Comparison of ENCODE assay signal across 1 cellular context in the genomic region with DNA sequence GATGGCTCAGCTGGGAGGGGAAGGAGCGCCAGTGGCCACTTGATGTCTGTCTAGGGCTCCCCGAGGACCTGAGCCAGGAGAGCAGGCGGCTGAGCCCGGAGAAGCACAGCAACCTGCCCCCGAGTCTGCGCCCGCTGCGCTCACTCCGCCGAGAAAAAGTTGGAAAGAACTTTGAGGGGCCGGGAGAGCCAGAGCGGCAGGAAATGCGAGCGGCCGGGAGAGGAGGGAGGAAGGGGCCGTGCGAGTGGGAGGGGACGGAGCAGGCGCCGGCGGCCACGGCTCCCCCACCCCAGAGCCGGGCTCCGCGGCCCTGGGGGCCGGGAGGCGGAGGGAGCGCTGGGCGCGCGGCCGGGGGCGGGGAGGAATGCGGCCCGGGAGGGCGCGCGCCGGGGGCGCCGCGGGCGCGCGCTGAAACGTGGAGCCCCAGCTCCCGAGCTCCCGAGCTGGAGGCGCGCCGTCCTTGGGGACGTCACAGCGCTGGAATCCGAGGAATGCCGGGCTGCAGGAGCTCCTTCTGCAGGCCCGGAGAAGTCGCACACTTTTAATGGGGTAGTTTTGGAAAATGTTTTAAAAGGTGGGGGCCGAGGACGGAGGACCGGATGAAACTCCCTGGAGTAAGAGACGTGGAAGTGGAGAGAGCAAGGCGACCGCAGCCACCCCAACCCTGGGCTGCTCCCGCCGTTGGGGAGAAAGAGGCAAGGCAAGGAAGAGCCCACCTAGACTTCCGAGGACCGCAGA.
A peak's percentile ranks its signal among the peaks of the same experiment; 100 is the strongest.
TF ChIP-seq lines count a peak whose summit lies in the region.

A gene (minus strand): TSS at position 167 of the 738 bp plus-strand sequence. CDS start 86,799 bp downstream, outside the sequence.

TF ChIP-seq in HepG2, 621 proteins besides CTCF, POLR2A, EP300 and RAD21 (continued from another document and continues in another):
- TF ChIP-seq, protein P1, sequence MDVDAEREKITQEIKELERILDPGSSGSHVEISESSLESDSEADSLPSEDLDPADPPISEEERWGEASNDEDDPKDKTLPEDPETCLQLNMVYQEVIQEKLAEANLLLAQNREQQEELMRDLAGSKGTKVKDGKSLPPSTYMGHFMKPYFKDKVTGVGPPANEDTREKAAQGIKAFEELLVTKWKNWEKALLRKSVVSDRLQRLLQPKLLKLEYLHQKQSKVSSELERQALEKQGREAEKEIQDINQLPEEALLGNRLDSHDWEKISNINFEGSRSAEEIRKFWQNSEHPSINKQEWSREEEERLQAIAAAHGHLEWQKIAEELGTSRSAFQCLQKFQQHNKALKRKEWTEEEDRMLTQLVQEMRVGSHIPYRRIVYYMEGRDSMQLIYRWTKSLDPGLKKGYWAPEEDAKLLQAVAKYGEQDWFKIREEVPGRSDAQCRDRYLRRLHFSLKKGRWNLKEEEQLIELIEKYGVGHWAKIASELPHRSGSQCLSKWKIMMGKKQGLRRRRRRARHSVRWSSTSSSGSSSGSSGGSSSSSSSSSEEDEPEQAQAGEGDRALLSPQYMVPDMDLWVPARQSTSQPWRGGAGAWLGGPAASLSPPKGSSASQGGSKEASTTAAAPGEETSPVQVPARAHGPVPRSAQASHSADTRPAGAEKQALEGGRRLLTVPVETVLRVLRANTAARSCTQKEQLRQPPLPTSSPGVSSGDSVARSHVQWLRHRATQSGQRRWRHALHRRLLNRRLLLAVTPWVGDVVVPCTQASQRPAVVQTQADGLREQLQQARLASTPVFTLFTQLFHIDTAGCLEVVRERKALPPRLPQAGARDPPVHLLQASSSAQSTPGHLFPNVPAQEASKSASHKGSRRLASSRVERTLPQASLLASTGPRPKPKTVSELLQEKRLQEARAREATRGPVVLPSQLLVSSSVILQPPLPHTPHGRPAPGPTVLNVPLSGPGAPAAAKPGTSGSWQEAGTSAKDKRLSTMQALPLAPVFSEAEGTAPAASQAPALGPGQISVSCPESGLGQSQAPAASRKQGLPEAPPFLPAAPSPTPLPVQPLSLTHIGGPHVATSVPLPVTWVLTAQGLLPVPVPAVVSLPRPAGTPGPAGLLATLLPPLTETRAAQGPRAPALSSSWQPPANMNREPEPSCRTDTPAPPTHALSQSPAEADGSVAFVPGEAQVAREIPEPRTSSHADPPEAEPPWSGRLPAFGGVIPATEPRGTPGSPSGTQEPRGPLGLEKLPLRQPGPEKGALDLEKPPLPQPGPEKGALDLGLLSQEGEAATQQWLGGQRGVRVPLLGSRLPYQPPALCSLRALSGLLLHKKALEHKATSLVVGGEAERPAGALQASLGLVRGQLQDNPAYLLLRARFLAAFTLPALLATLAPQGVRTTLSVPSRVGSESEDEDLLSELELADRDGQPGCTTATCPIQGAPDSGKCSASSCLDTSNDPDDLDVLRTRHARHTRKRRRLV (CRISPR knock-in tag; IDR thresholded peaks at IDR 0.05), result no peak
- TF ChIP-seq ZNF619 (CRISPR knock-in tag; IDR thresholded peaks at IDR 0.05) (no peak), SP140L (CRISPR knock-in tag; IDR thresholded peaks at IDR 0.05; ENCODE audit: borderline replicate concordance) (no peak), RBFOX2 (IDR thresholded peaks at IDR 0.05; ENCODE audit: low read depth, low read length) (peak; percentile 69), RORA (CRISPR knock-in tag; IDR thresholded peaks at IDR 0.05) (no peak), PTBP1 (IDR thresholded peaks at IDR 0.05; ENCODE audit: low read depth, low read length, poor library complexity, severe bottlenecking) (no peak), GLI4 (CRISPR knock-in tag; IDR thresholded peaks at IDR 0.05; ENCODE audit: borderline replicate concordance) (no peak), ZNF550 (CRISPR knock-in tag; IDR thresholded peaks at IDR 0.05; ENCODE audit: borderline replicate concordance) (no peak), PPARG (CRISPR knock-in tag; conservative IDR thresholded peaks at IDR 0.05) (no peak), GTF3A (CRISPR knock-in tag; conservative IDR thresholded peaks at IDR 0.05) (peak; percentile 60; the same call in 1 of the 2 replicates), SMAD1 (CRISPR knock-in tag; IDR thresholded peaks at IDR 0.05; ENCODE audit: borderline replicate concordance, low read depth) (no peak), ZNF451 (CRISPR knock-in tag; IDR thresholded peaks at IDR 0.05) (peak; percentile 44; the same call in 1 of the 2 replicates), ZKSCAN5 (CRISPR knock-in tag; IDR thresholded peaks at IDR 0.05) (no peak), GZF1 (CRISPR knock-in tag; IDR thresholded peaks at IDR 0.05) (no peak), ZNF883 (CRISPR knock-in tag; IDR thresholded peaks at IDR 0.05; ENCODE audit: not compliant biosample characterization) (no peak), FOXK2 (IDR thresholded peaks at IDR 0.05) (no peak), NFIB (CRISPR knock-in tag; IDR thresholded peaks at IDR 0.05; ENCODE audit: borderline replicate concordance) (no peak), ZFP36 (IDR thresholded peaks at IDR 0.05; ENCODE audit: borderline replicate concordance, low read depth, low read length, partially characterized antibody) (no peak), ZBTB42 (CRISPR knock-in tag; IDR thresholded peaks at IDR 0.05) (no peak), BRCA1 (CRISPR knock-in tag; IDR thresholded peaks at IDR 0.05) (no peak), NBN (conservative IDR thresholded peaks at IDR 0.05) (no peak), ZNF207 (IDR thresholded peaks at IDR 0.05; ENCODE audit: borderline replicate concordance) (no peak)
- TF ChIP-seq, protein P2, sequence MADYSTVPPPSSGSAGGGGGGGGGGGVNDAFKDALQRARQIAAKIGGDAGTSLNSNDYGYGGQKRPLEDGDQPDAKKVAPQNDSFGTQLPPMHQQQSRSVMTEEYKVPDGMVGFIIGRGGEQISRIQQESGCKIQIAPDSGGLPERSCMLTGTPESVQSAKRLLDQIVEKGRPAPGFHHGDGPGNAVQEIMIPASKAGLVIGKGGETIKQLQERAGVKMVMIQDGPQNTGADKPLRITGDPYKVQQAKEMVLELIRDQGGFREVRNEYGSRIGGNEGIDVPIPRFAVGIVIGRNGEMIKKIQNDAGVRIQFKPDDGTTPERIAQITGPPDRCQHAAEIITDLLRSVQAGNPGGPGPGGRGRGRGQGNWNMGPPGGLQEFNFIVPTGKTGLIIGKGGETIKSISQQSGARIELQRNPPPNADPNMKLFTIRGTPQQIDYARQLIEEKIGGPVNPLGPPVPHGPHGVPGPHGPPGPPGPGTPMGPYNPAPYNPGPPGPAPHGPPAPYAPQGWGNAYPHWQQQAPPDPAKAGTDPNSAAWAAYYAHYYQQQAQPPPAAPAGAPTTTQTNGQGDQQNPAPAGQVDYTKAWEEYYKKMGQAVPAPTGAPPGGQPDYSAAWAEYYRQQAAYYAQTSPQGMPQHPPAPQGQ (CRISPR knock-in tag; IDR thresholded peaks at IDR 0.05; ENCODE audit: borderline replicate concordance), result no peak
- TF ChIP-seq, protein P3, sequence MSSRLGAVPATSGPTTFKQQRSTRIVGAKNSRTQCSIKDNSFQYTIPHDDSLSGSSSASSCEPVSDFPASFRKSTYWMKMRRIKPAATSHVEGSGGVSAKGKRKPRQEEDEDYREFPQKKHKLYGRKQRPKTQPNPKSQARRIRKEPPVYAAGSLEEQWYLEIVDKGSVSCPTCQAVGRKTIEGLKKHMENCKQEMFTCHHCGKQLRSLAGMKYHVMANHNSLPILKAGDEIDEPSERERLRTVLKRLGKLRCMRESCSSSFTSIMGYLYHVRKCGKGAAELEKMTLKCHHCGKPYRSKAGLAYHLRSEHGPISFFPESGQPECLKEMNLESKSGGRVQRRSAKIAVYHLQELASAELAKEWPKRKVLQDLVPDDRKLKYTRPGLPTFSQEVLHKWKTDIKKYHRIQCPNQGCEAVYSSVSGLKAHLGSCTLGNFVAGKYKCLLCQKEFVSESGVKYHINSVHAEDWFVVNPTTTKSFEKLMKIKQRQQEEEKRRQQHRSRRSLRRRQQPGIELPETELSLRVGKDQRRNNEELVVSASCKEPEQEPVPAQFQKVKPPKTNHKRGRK (CRISPR knock-in tag; IDR thresholded peaks at IDR 0.05), result no peak
- TF ChIP-seq, protein P4, sequence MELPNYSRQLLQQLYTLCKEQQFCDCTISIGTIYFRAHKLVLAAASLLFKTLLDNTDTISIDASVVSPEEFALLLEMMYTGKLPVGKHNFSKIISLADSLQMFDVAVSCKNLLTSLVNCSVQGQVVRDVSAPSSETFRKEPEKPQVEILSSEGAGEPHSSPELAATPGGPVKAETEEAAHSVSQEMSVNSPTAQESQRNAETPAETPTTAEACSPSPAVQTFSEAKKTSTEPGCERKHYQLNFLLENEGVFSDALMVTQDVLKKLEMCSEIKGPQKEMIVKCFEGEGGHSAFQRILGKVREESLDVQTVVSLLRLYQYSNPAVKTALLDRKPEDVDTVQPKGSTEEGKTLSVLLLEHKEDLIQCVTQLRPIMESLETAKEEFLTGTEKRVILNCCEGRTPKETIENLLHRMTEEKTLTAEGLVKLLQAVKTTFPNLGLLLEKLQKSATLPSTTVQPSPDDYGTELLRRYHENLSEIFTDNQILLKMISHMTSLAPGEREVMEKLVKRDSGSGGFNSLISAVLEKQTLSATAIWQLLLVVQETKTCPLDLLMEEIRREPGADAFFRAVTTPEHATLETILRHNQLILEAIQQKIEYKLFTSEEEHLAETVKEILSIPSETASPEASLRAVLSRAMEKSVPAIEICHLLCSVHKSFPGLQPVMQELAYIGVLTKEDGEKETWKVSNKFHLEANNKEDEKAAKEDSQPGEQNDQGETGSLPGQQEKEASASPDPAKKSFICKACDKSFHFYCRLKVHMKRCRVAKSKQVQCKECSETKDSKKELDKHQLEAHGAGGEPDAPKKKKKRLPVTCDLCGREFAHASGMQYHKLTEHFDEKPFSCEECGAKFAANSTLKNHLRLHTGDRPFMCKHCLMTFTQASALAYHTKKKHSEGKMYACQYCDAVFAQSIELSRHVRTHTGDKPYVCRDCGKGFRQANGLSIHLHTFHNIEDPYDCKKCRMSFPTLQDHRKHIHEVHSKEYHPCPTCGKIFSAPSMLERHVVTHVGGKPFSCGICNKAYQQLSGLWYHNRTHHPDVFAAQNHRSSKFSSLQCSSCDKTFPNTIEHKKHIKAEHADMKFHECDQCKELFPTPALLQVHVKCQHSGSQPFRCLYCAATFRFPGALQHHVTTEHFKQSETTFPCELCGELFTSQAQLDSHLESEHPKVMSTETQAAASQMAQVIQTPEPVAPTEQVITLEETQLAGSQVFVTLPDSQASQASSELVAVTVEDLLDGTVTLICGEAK (IDR thresholded peaks at IDR 0.05), result no peak
- TF ChIP-seq, protein P4 (CRISPR knock-in tag; IDR thresholded peaks at IDR 0.05), result no peak; the same call in 1 of the 2 replicates
- TF ChIP-seq, protein P5, sequence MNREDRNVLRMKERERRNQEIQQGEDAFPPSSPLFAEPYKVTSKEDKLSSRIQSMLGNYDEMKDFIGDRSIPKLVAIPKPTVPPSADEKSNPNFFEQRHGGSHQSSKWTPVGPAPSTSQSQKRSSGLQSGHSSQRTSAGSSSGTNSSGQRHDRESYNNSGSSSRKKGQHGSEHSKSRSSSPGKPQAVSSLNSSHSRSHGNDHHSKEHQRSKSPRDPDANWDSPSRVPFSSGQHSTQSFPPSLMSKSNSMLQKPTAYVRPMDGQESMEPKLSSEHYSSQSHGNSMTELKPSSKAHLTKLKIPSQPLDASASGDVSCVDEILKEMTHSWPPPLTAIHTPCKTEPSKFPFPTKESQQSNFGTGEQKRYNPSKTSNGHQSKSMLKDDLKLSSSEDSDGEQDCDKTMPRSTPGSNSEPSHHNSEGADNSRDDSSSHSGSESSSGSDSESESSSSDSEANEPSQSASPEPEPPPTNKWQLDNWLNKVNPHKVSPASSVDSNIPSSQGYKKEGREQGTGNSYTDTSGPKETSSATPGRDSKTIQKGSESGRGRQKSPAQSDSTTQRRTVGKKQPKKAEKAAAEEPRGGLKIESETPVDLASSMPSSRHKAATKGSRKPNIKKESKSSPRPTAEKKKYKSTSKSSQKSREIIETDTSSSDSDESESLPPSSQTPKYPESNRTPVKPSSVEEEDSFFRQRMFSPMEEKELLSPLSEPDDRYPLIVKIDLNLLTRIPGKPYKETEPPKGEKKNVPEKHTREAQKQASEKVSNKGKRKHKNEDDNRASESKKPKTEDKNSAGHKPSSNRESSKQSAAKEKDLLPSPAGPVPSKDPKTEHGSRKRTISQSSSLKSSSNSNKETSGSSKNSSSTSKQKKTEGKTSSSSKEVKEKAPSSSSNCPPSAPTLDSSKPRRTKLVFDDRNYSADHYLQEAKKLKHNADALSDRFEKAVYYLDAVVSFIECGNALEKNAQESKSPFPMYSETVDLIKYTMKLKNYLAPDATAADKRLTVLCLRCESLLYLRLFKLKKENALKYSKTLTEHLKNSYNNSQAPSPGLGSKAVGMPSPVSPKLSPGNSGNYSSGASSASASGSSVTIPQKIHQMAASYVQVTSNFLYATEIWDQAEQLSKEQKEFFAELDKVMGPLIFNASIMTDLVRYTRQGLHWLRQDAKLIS (CRISPR knock-in tag; IDR thresholded peaks at IDR 0.05), result no peak
- TF ChIP-seq, protein P6, sequence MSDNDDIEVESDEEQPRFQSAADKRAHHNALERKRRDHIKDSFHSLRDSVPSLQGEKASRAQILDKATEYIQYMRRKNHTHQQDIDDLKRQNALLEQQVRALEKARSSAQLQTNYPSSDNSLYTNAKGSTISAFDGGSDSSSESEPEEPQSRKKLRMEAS (IDR thresholded peaks at IDR 0.05), result peak; percentile 13; the same call in 1 of the 2 replicates
- TF ChIP-seq, protein P7, sequence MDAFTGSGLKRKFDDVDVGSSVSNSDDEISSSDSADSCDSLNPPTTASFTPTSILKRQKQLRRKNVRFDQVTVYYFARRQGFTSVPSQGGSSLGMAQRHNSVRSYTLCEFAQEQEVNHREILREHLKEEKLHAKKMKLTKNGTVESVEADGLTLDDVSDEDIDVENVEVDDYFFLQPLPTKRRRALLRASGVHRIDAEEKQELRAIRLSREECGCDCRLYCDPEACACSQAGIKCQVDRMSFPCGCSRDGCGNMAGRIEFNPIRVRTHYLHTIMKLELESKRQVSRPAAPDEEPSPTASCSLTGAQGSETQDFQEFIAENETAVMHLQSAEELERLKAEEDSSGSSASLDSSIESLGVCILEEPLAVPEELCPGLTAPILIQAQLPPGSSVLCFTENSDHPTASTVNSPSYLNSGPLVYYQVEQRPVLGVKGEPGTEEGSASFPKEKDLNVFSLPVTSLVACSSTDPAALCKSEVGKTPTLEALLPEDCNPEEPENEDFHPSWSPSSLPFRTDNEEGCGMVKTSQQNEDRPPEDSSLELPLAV (CRISPR knock-in tag; conservative IDR thresholded peaks at IDR 0.05; ENCODE audit: low read depth), result no peak
